8 cellular contexts compared by ENCODE assay signal in genomic region chr16:50279142-50279865, GRCh38. TPM values are rescaled to one million over a fixed set of nuclear protein-coding genes. Genes with fewer than 3 reads are reported as not detected.
DNase-seq lines count a peak whose midpoint lies in the region; ATAC-seq lines count a peak whose summit lies in the region.

No MANE protein-coding gene starts in this region.

- H3K27me3 ChIP-seq in BLaER1 treated with 17β-estradiol and CSF1 and Interleukin-3, amounts not matched to agents 10 nM and 100 nM: no peaks in the 10 kb centered on the region

- peaks cover 0 to 10% (median 0%) of the 10 kb centered on the region in 11 experiments; a peak in 2 of 22 replicates for H3K36me3 ChIP-seq in BLaER1 treated with 17β-estradiol and CSF1 and Interleukin-3, amounts not matched to agents 10 nM and 100 nM

- peaks cover 47% of the 10 kb centered on the region for H3K4me1 Mint-ChIP-seq in activated T-helper 17 cell treated with anti-CD3 and anti-CD28 coated beads, Interleukin-2, amount 50 U/mL, for 72 hours
- H3K4me1 Mint-ChIP-seq in memory B cell: peaks cover 66% of the 10 kb centered on the region
- H3K4me1 Mint-ChIP-seq in activated CD4-positive, alpha-beta T cell treated with anti-CD3 and anti-CD28 coated beads, Interleukin-2, amount 10 ng/mL, durations not matched to agents 7 days and 5 days: peaks cover 98% of the 10 kb centered on the region

- H3K27ac Mint-ChIP-seq in activated T-helper 17 cell treated with anti-CD3 and anti-CD28 coated beads, Interleukin-2, amount 50 U/mL, for 72 hours: peak overlapping the region; percentile 99
- H3K27ac Mint-ChIP-seq in memory B cell: peak overlapping the region; percentile 90
- H3K27ac Mint-ChIP-seq in activated CD4-positive, alpha-beta T cell treated with anti-CD3 and anti-CD28 coated beads, Interleukin-2, amount 10 ng/mL, durations not matched to agents 7 days and 5 days: no peak overlapping the region

- peaks cover 4% of the 10 kb centered on the region for H3K9me3 Mint-ChIP-seq in activated T-helper 17 cell treated with anti-CD3 and anti-CD28 coated beads, Interleukin-2, amount 50 U/mL, for 72 hours
- peaks cover 3% of the 10 kb centered on the region for H3K9me3 Mint-ChIP-seq in memory B cell
- no peaks in the 10 kb centered on the region for H3K9me3 Mint-ChIP-seq in activated CD4-positive, alpha-beta T cell treated with anti-CD3 and anti-CD28 coated beads, Interleukin-2, amount 10 ng/mL, durations not matched to agents 7 days and 5 days

- H3K36me3 Mint-ChIP-seq in activated T-helper 17 cell treated with anti-CD3 and anti-CD28 coated beads, Interleukin-2, amount 50 U/mL, for 72 hours (ENCODE audit: low read depth): peaks cover 72% of the 10 kb centered on the region
- peaks cover 4% of the 10 kb centered on the region for H3K36me3 Mint-ChIP-seq in memory B cell
- peaks cover 49% of the 10 kb centered on the region for H3K36me3 Mint-ChIP-seq in activated CD4-positive, alpha-beta T cell treated with anti-CD3 and anti-CD28 coated beads, Interleukin-2, amount 10 ng/mL, durations not matched to agents 7 days and 5 days (ENCODE audit: low read depth)

- H3K4me2 ChIP-seq in BLaER1 treated with 17β-estradiol and CSF1 and Interleukin-3, amounts not matched to agents 10 nM and 100 nM: peak overlapping the region; percentile 76 to 100 (median 99)

- in situ Hi-C loops in KBM-7 (cut with MboI; ENCODE audit: low pct_unique_long_range_greater_than_20kb, low sequenced_read_pairs): no loop called here

- peaks cover 0 to 48% (median 9%) of the 10 kb centered on the region in 11 experiments; a peak in 14 of 22 replicates for H4K20me1 ChIP-seq in BLaER1 treated with 17β-estradiol and CSF1 and Interleukin-3, amounts not matched to agents 10 nM and 100 nM

- H3K27ac ChIP-seq in BLaER1 treated with 17β-estradiol and CSF1 and Interleukin-3, amounts not matched to agents 10 nM and 100 nM: peak overlapping the region in 9 of 11 experiments; percentile 24 to 100 (median 78); a peak in 16 of 22 replicates

- H3K9ac ChIP-seq in BLaER1 treated with 17β-estradiol and CSF1 and Interleukin-3, amounts not matched to agents 10 nM and 100 nM: peak overlapping the region in 9 of 11 experiments; percentile 30 to 85 (median 55); a peak in 15 of 22 replicates

- no peaks in the 10 kb centered on the region for H3K9me3 ChIP-seq in BLaER1 treated with 17β-estradiol and CSF1 and Interleukin-3, amounts not matched to agents 10 nM and 100 nM (replicated peaks in 1 of 11)

- peak overlapping the region in 6 of 10 experiments; percentile 15 to 63 (median 55); a peak in 11 of 20 replicates for H3K4me3 ChIP-seq in BLaER1 treated with 17β-estradiol and CSF1 and Interleukin-3, amounts not matched to agents 10 nM and 100 nM

- peaks cover 89 to 98% (median 97%) of the 10 kb centered on the region in 10 experiments for H3K4me1 ChIP-seq in BLaER1 treated with 17β-estradiol and CSF1 and Interleukin-3, amounts not matched to agents 10 nM and 100 nM

- no peak for ATAC-seq in activated T-helper 17 cell treated with anti-CD3 and anti-CD28 coated beads, Interleukin-2, amount 50 U/mL, for 72 hours (replicated peaks)
- no peak for ATAC-seq in memory B cell (ENCODE audit: low read depth)
- ATAC-seq in GM19023 (IDR thresholded peaks at IDR 0.05; ENCODE audit: unreplicated experiment): no peak
- no peak for ATAC-seq in HG03378 (IDR thresholded peaks at IDR 0.05; ENCODE audit: unreplicated experiment)

- peak; percentile 86 for DNase-seq in KBM-7
- no peak for DNase-seq in memory B cell (ENCODE audit: low spot score in 2 of 2)
- DNase-seq in stimulated activated CD4-positive, alpha-beta T cell treated with anti-CD3 and anti-CD28 coated beads, Interleukin-4, amount 100 ng/mL, for 1 hour: no peak
- DNase-seq in activated CD4-positive, alpha-beta T cell treated with anti-CD3 and anti-CD28 coated beads, Interleukin-2, amount 10 ng/mL, durations not matched to agents 7 days and 5 days: no peak

- CTCF ChIA-PET in activated CD4-positive, alpha-beta T cell treated with anti-CD3 and anti-CD28 coated beads, Interleukin-2, amount 10 ng/mL, durations not matched to agents 7 days and 5 days (lab: Charles Lee): interaction anchor here (0.6 to 2.4 kb wide), 8 partner anchors 11 to 147 kb away, joined by 3 to 12 read pairs (median 4); no protein-coding TSS in a partner anchor

- POLR2A ChIA-PET in activated CD4-positive, alpha-beta T cell treated with anti-CD3 and anti-CD28 coated beads, Interleukin-2, amount 10 ng/mL, durations not matched to agents 7 days and 5 days (lab: Charles Lee): no interaction called here

- no peaks in the 10 kb centered on the region for H3K27me3 Mint-ChIP-seq in activated T-helper 17 cell treated with anti-CD3 and anti-CD28 coated beads, Interleukin-2, amount 50 U/mL, for 72 hours
- H3K27me3 Mint-ChIP-seq in memory B cell: no peaks in the 10 kb centered on the region
- H3K27me3 Mint-ChIP-seq in activated CD4-positive, alpha-beta T cell treated with anti-CD3 and anti-CD28 coated beads, Interleukin-2, amount 10 ng/mL, durations not matched to agents 7 days and 5 days: no peaks in the 10 kb centered on the region

- H3K4me3 Mint-ChIP-seq in activated T-helper 17 cell treated with anti-CD3 and anti-CD28 coated beads, Interleukin-2, amount 50 U/mL, for 72 hours: peak overlapping the region; percentile 96
- H3K4me3 Mint-ChIP-seq in memory B cell: peak overlapping the region; percentile 32
- H3K4me3 Mint-ChIP-seq in activated CD4-positive, alpha-beta T cell treated with anti-CD3 and anti-CD28 coated beads, Interleukin-2, amount 10 ng/mL, durations not matched to agents 7 days and 5 days: no peak overlapping the region

RNA-seq across cellular contexts. Expression of gene ADCY7, which starts 13.0 kb away (rescaled TPM):
- 100 to 1,000 TPM; 156 to 173 TPM for total RNA-seq in activated T-helper 17 cell treated with anti-CD3 and anti-CD28 coated beads, Interleukin-2, amount 50 U/mL, for 72 hours
- 100 to 1,000 TPM; 197 to 255 TPM for total RNA-seq in activated CD4-positive, alpha-beta T cell treated with anti-CD3 and anti-CD28 coated beads, Interleukin-2, amount 10 ng/mL, durations not matched to agents 7 days and 5 days
